Comparison of ENCODE assay signal across 7 cellular contexts in genomic region chr5:97009212-97009898, GRCh38.
DNase-seq lines count a peak whose midpoint lies in the region; ATAC-seq and TF ChIP-seq lines count a peak whose summit lies in the region.

No MANE protein-coding gene starts in this region.

- ATAC-seq in GM18517 (IDR thresholded peaks at IDR 0.05; ENCODE audit: unreplicated experiment) (peak; percentile 62), HG02852 (IDR thresholded peaks at IDR 0.05; ENCODE audit: unreplicated experiment) (peak; percentile 76)

- no peak overlapping the region for H3K4me3 ChIP-seq in SU-DHL-6 (ENCODE audit: insufficient read depth, low read length, poor library complexity, severe bottlenecking)

- DNase-seq in medulla oblongata (ENCODE audit: extremely low spot score) (peak; percentile 72), osteocyte (ENCODE audit: extremely low spot score, unreplicated experiment) (no peak), NCI-H2107 (lab: John Stamatoyannopoulos, UW) (no peak), NCI-H2081 treated with DMSO at 0.1 percent for 48 hours (lab: John Stamatoyannopoulos, UW) (no peak)

- H3K9ac ChIP-seq in SU-DHL-6 (ENCODE audit: low read length), result peak overlapping the region; percentile 33

- H3K4me1 Mint-ChIP-seq in osteocyte (ENCODE audit: unreplicated experiment), result peaks cover 42% of the 10 kb centered on the region

- no peaks in the 10 kb centered on the region for H3K9me3 ChIP-seq in SU-DHL-6 (ENCODE audit: insufficient read depth, low read length)

- peaks cover 32% of the 10 kb centered on the region for H3K36me3 Mint-ChIP-seq in osteocyte (ENCODE audit: unreplicated experiment)

- H3K9me3 Mint-ChIP-seq in osteocyte (ENCODE audit: unreplicated experiment), result no peaks in the 10 kb centered on the region

- no peaks in the 10 kb centered on the region for H3K9me2 ChIP-seq in SU-DHL-6 (replicated peaks; ENCODE audit: insufficient read depth, low read length)

- H3K4me2 ChIP-seq in SU-DHL-6 (ENCODE audit: low read depth, low read length, poor library complexity, severe bottlenecking), result peak overlapping the region; percentile 63

- H4K20me1 ChIP-seq in SU-DHL-6 (ENCODE audit: low read depth, low read length), result no peaks in the 10 kb centered on the region

- peaks cover 57% of the 10 kb centered on the region for H3F3A ChIP-seq in SU-DHL-6 (ENCODE audit: insufficient read depth)

- H3K36me3 ChIP-seq in SU-DHL-6 (ENCODE audit: low read length), result peaks cover 76% of the 10 kb centered on the region

- no peak overlapping the region for H3K27ac Mint-ChIP-seq in osteocyte (ENCODE audit: unreplicated experiment)

- H3K27me3 ChIP-seq in SU-DHL-6 (ENCODE audit: low read length), result no peaks in the 10 kb centered on the region

- peaks cover 5% of the 10 kb centered on the region; the same call in 1 of the 2 replicates for H3K79me2 ChIP-seq in SU-DHL-6 (ENCODE audit: insufficient read depth, low read length)

- H3K27me3 Mint-ChIP-seq in osteocyte (ENCODE audit: unreplicated experiment), result no peaks in the 10 kb centered on the region

- TF ChIP-seq CTCF in SU-DHL-6 (IDR thresholded peaks at IDR 0.05; ENCODE audit: insufficient read depth, low read length, poor library complexity, severe bottlenecking) (no peak), osteocyte (IDR thresholded peaks at IDR 0.05) (no peak)

- peak overlapping the region; percentile 87 for H3K27ac ChIP-seq in SU-DHL-6 (ENCODE audit: low read depth, low read length)

- no peak overlapping the region for H2AFZ ChIP-seq in SU-DHL-6 (ENCODE audit: low read depth, low read length, severe bottlenecking)

- no peak overlapping the region for H3K4me3 Mint-ChIP-seq in osteocyte (ENCODE audit: unreplicated experiment)
